In genomic region chrX:48911407-48912182, GRCh38 we compare ENCODE assay signal across 8 cellular contexts. TPM values are rescaled to one million over a fixed set of nuclear protein-coding genes. Genes with fewer than 3 reads are reported as not detected.
A peak's percentile ranks its signal among the peaks of the same experiment; 100 is the strongest.
DNase-seq lines count a peak whose midpoint lies in the region; ATAC-seq and TF ChIP-seq lines count a peak whose summit lies in the region.

Gene SLC35A2, minus strand, starts transcription at chrX:48911646. Its CDS starts 10 bp downstream, at chrX:48911636.

- intact Hi-C loops in ascending aorta (cut with DNase I), result loop anchor here (10.0 kb wide), 2 partner anchors 253 to 377 kb away; partner anchors contain the start of genes MAGIX and TBC1D25
- intact Hi-C loops in aorta (cut with DNase I), result no loop called here

- ATAC-seq in HG02938 (IDR thresholded peaks at IDR 0.05; ENCODE audit: unreplicated experiment) (peak; percentile 64), aorta (ENCODE audit: low FRiP score) (peak; percentile 86)

- peak within 1 kb of the TSS; percentile 72 to 73 for H3K27ac ChIP-seq in ascending aorta
- peak within 1 kb of the TSS; percentile 48 for H3K27ac ChIP-seq in rectal smooth muscle tissue (ENCODE audit: low read depth, low read length)
- peak within 1 kb of the TSS in 1 of 2 donors; percentile 56 for H3K27ac ChIP-seq in aorta (ENCODE audit: low read depth in 1 of 2, low read length in 2 of 2)

- H3K4me3 ChIP-seq in ascending aorta (peak within 1 kb of the TSS; percentile 56 to 62), rectal smooth muscle tissue (ENCODE audit: low read length) (peak within 1 kb of the TSS; percentile 86), aorta (ENCODE audit: low read length in 2 of 2) (peak within 1 kb of the TSS; percentile 43 to 73)

- WGBS in aorta, 2 donors, result 0 to 32% methylated on average over 60 of the region's 60 CpGs

- no peaks in the 10 kb centered on the region for H3K27me3 ChIP-seq in ascending aorta
- no peaks in the 10 kb centered on the region for H3K27me3 ChIP-seq in rectal smooth muscle tissue (ENCODE audit: control insufficient read depth, insufficient read depth, low read length)
- H3K27me3 ChIP-seq in aorta (ENCODE audit: control insufficient read depth in 1 of 2, insufficient read depth in 2 of 2, low read length in 1 of 2), result no peaks in the 10 kb centered on the region

- in situ Hi-C loops in GM13977 (cut with MboI; ENCODE audit: low pct_unique_long_range_greater_than_20kb, low sequenced_read_pairs, unreplicated experiment), result no loop called here

- H3K36me3 ChIP-seq in ascending aorta (no peaks in the 10 kb centered on the region), rectal smooth muscle tissue (ENCODE audit: control insufficient read depth, insufficient read depth, low read length) (peaks cover 4% of the 10 kb centered on the region), aorta (ENCODE audit: control insufficient read depth in 1 of 2, insufficient read depth in 2 of 2, low read length in 1 of 2) (peaks cover 0 to 2% of the 10 kb centered on the region in 2 donors)

- H3K9ac ChIP-seq in rectal smooth muscle tissue (ENCODE audit: low read length), result peak within 1 kb of the TSS; percentile 56

- H3K4me1 ChIP-seq in ascending aorta, result no peaks in the 10 kb centered on the region
- H3K4me1 ChIP-seq in rectal smooth muscle tissue (ENCODE audit: control insufficient read depth, insufficient read depth, low read length), result no peaks in the 10 kb centered on the region
- H3K4me1 ChIP-seq in aorta (ENCODE audit: control insufficient read depth in 1 of 2, insufficient read depth in 2 of 2, low read length in 2 of 2), result no peaks in the 10 kb centered on the region

- TF ChIP-seq CTCF in GM13977 (IDR thresholded peaks at IDR 0.05; ENCODE audit: extremely low read depth, insufficient read depth, missing control alignments), result no peak
- TF ChIP-seq CTCF in ascending aorta (IDR thresholded peaks at IDR 0.05), result no peak

- no peaks in the 10 kb centered on the region for H3K9me3 ChIP-seq in ascending aorta
- no peaks in the 10 kb centered on the region for H3K9me3 ChIP-seq in aorta (ENCODE audit: control insufficient read depth, low read length)

- DNase-seq in GM13977 (ENCODE audit: low spot score) (peak; percentile 79), NCI-H2081 treated with DMSO at 0.1 percent for 48 hours (lab: John Stamatoyannopoulos, UW) (peak; percentile 70), T-helper 9 cell (peak; percentile 87), ascending aorta (ENCODE audit: low spot score in 2 of 2) (peak in 1 of 2 donors; percentile 87), hepatic stellate cell (ENCODE audit: low spot score) (peak; percentile 75), aorta (peak; percentile 86 to 93)

RNA-seq across cellular contexts. Expression of gene SLC35A2, which starts in this region (rescaled TPM):
- 20.2 TPM for total RNA-seq in ascending aorta
- 10 to 100 TPM; 14.2 to 18.3 TPM for total RNA-seq in aorta
- polyA plus RNA-seq in aorta, result 10 to 100 TPM in 1 of 2 donors, 1 to 10 TPM in 1; 5.0 to 18.6 TPM
